ENCODE assay signal across 17 cellular contexts in genomic region chr12:110084314-110085015, GRCh38. TPM values are rescaled to one million over a fixed set of nuclear protein-coding genes. Genes with fewer than 3 reads are reported as not detected.
DNase-seq lines count a peak whose midpoint lies in the region; ATAC-seq and TF ChIP-seq lines count a peak whose summit lies in the region.
"Had no signal": no experiment of that assay in that cellular context is flagged by ENCODE, and none has a peak within 500 bp of the region (broad histone marks: within the 10 kb centered on the region; RNA-seq: fewer than 3 reads in every experiment).

No MANE protein-coding gene starts in this region.

- no peak overlapping the region for H3K4ac ChIP-seq in neuronal stem cell (ENCODE audit: low read length)

- no peak overlapping the region for H3K14ac ChIP-seq in neuronal stem cell (ENCODE audit: low read length)

- H3K4me3 Mint-ChIP-seq in HFFc6, result no peak overlapping the region

- H3K4me1 Mint-ChIP-seq in HFFc6 (ENCODE audit: low read depth), result peaks cover 5% of the 10 kb centered on the region

- no peak overlapping the region for H2BK120ac ChIP-seq in neuronal stem cell (ENCODE audit: low read depth, low read length)

- H3K27ac Mint-ChIP-seq in HFFc6, result no peak overlapping the region

- peak; percentile 16 for DNase-seq in AG08395 (ENCODE audit: low spot score)
- DNase-seq in HFFc6, result peak; percentile 13
- DNase-seq in epithelial cell of esophagus (ENCODE audit: low read depth), result peak; percentile 11
- DNase-seq in neuronal stem cell (ENCODE audit: low spot score), result no peak
- no peak for DNase-seq in activated naive CD4-positive, alpha-beta T cell (lab: John Stamatoyannopoulos, UW)
- no peak for DNase-seq in Right ventricle myocardium inferior (ENCODE audit: missing footprints)
- DNase-seq in right lobe of liver, result no peak
- DNase-seq: C1 segment of cervical spinal cord, DMS79, KBM-7, MV-4-11, NCI-H1694 treated with DMSO at 0.1 percent for 48 hours, NCI-H2107, NCI-H524 treated with DMSO at 0.1 percent for 48 hours, PC-3 had no signal

- H3K4me1 ChIP-seq in neuronal stem cell (ENCODE audit: control insufficient read depth in 2 of 2, insufficient read depth in 1 of 2, low read depth in 1 of 2, low read length in 2 of 2) (no peaks in the 10 kb centered on the region), right lobe of liver (no peaks in the 10 kb centered on the region)

- H3K9me3 Mint-ChIP-seq in HFFc6, result no peaks in the 10 kb centered on the region

- no CpG with 5 or more reads among the region's 4 CpGs for WGBS in neuronal stem cell (ENCODE audit: extremely low coverage in 2 of 2, insufficient read length in 2 of 2, insufficient replicate concordance in 1 of 2), 2 donors
- 89% methylated on average over 4 of the region's 4 CpGs for WGBS in right lobe of liver (ENCODE audit: insufficient coverage, low coverage, low lambda C conversion rate, missing lambda C conversion rate)

- H2AFZ ChIP-seq in neuronal stem cell (ENCODE audit: low read length), result peak overlapping the region; percentile 79

- no peaks in the 10 kb centered on the region for H3K79me1 ChIP-seq in neuronal stem cell (ENCODE audit: low read depth, low read length)

- ATAC-seq in GM21825 (IDR thresholded peaks at IDR 0.05; ENCODE audit: unreplicated experiment), result no peak
- ATAC-seq in Right ventricle myocardium inferior, result no peak
- ATAC-seq in right lobe of liver, result no peak
- ATAC-seq: PC-3 had no signal

- H2BK12ac ChIP-seq in neuronal stem cell (ENCODE audit: low read length), result no peak overlapping the region

- H3K27me3 ChIP-seq in neuronal stem cell (ENCODE audit: control insufficient read depth in 3 of 3, insufficient read depth in 3 of 3, low read depth in 1 of 3, low read length in 3 of 3), result peaks cover 0 to 2% (median 0%) of the 10 kb centered on the region in 3 experiments
- no peaks in the 10 kb centered on the region for H3K27me3 ChIP-seq in right lobe of liver

- no peaks in the 10 kb centered on the region for H3K36me3 Mint-ChIP-seq in HFFc6 (ENCODE audit: low read depth)

- intact Hi-C loops in Right ventricle myocardium inferior (cut with DNase I), result no loop called here
- intact Hi-C loops in right lobe of liver (cut with DNase I), result no loop called here

- no peak overlapping the region for H4K8ac ChIP-seq in neuronal stem cell (ENCODE audit: low read depth, low read length)

- H4K91ac ChIP-seq in neuronal stem cell (ENCODE audit: low read depth, low read length, poor library complexity), result no peak overlapping the region

- H3K4me2 ChIP-seq in neuronal stem cell (ENCODE audit: insufficient read depth, low read length, poor library complexity, severe bottlenecking), result no peak overlapping the region

- H3K18ac ChIP-seq in neuronal stem cell (ENCODE audit: low read length), result no peak overlapping the region

- no peak overlapping the region for H2AK5ac ChIP-seq in neuronal stem cell (ENCODE audit: low read depth, low read length)

- TF ChIP-seq CTCF in HFFc6 (IDR thresholded peaks at IDR 0.05) (no peak), epithelial cell of esophagus (IDR thresholded peaks at IDR 0.05; ENCODE audit: insufficient read depth, low read depth, low read length, missing control alignments) (no peak), right lobe of liver (IDR thresholded peaks at IDR 0.05) (no peak)

- no peak overlapping the region for H3K9ac ChIP-seq in neuronal stem cell (ENCODE audit: low read depth, low read length, poor library complexity)

- no peak overlapping the region for H2BK5ac ChIP-seq in neuronal stem cell (ENCODE audit: low read length)

- H2BK15ac ChIP-seq in neuronal stem cell (ENCODE audit: low read length), result no peak overlapping the region

- H3K36me3 ChIP-seq in neuronal stem cell (replicated peaks in 1 of 2; ENCODE audit: control insufficient read depth in 2 of 2, insufficient read depth in 2 of 2, low read length in 2 of 2), result no peaks in the 10 kb centered on the region
- no peaks in the 10 kb centered on the region for H3K36me3 ChIP-seq in right lobe of liver

- peaks cover 17% of the 10 kb centered on the region for H3K27me3 Mint-ChIP-seq in HFFc6 (ENCODE audit: insufficient read depth)

- H3K27ac ChIP-seq in neuronal stem cell (replicated peaks; ENCODE audit: low read length) (no peak overlapping the region), right lobe of liver (no peak overlapping the region)
- H3K27ac ChIP-seq: RWPE1 had no signal

- no peak overlapping the region for H3K23ac ChIP-seq in neuronal stem cell (ENCODE audit: low read depth, low read length, poor library complexity)

- no peak for TF ChIP-seq POLR2A in right lobe of liver (IDR thresholded peaks at IDR 0.05)

- H3K9me3 ChIP-seq in neuronal stem cell (replicated peaks in 1 of 2; ENCODE audit: control insufficient read depth in 2 of 2, insufficient read depth in 1 of 2, low read depth in 1 of 2, low read length in 2 of 2) (no peaks in the 10 kb centered on the region), right lobe of liver (no peaks in the 10 kb centered on the region)

- H3K4me3 ChIP-seq in epithelial cell of esophagus (ENCODE audit: low read length), result no peak overlapping the region
- no peak overlapping the region for H3K4me3 ChIP-seq in neuronal stem cell (ENCODE audit: low read length in 2 of 2)
- no peak overlapping the region for H3K4me3 ChIP-seq in right lobe of liver

RNA-seq across cellular contexts. Expression of gene C12orf76, which starts 36.1 kb away (rescaled TPM):
- 1 to 10 TPM; 4.2 to 5.8 (median 4.6) TPM for total RNA-seq in HFFc6 (2021; fragmentation: NEBNext Ultra II Directional; extraction: Animal tissue kit (Norgen Biotek cat#: 25700))
- polyA plus RNA-seq in neuronal stem cell (2013, experiment 1 of 2), result 42.5 TPM
- polyA plus RNA-seq in neuronal stem cell (2013, experiment 2 of 2), result 43.2 TPM
- total RNA-seq in Right ventricle myocardium inferior, result 5.3 TPM
- total RNA-seq in right lobe of liver, result 10 to 100 TPM in 1 of 6 experiments, 1 to 10 TPM in 5; 3.0 to 10.1 (median 6.4) TPM

RNA-seq across cellular contexts. Expression of gene IFT81, which starts 39.7 kb away (rescaled TPM):
- 10 to 100 TPM in 5 of 6 experiments, 1 to 10 TPM in 1; 9.4 to 14.4 (median 12.8) TPM for total RNA-seq in HFFc6 (2021; fragmentation: NEBNext Ultra II Directional; extraction: Animal tissue kit (Norgen Biotek cat#: 25700))
- polyA plus RNA-seq in neuronal stem cell (2013, experiment 1 of 2), result 42.9 TPM
- 41.6 TPM for polyA plus RNA-seq in neuronal stem cell (2013, experiment 2 of 2)
- 8.1 TPM for total RNA-seq in Right ventricle myocardium inferior
- 1 to 10 TPM; 1.3 to 5.1 (median 2.5) TPM for total RNA-seq in right lobe of liver

Comparison
In these comparisons a context has a peak if more than half of its experiments do, and no peak if none do; other contexts are left out.
1. DNase-seq: peak in AG08395 (single experiment), HFFc6 (single experiment) and epithelial cell of esophagus (single experiment); none in neuronal stem cell (single experiment), activated naive CD4-positive, alpha-beta T cell (0 of 4), Right ventricle myocardium inferior (single experiment) and right lobe of liver (0 of 3).